ENCODE assay signal across 10 cellular contexts in the genomic region with DNA sequence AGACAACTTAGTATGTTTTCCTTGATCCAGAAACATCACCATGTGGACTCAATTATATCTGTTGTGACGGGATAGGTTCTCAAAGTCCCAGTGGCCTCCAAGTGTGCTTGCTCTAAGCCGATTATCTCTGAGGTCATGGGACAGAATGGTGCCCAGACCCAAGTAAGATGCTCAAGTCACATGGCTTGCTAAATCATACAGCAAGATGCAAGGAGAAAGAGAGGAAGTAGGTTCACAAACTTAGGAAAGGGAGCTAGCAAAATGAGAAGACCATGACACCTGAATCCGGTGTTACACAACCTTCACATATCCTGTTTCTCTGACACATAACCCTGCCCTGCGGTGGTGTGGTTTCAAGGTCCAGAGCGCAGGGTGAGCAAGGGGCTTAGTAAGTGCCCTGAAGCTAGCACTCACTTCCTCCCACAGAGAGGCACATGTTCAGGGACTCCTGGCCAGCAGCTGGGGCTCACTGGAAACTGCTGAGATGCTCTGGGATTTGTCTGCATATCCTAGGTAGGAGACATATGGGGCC.
DNase-seq lines count a peak whose midpoint lies in the region; ATAC-seq, FAIRE-seq and TF ChIP-seq lines count a peak whose summit lies in the region.
"Had no signal": no experiment of that assay in that cellular context is flagged by ENCODE, and none has a peak within 500 bp of the region (broad histone marks: within the 10 kb centered on the region; RNA-seq: fewer than 3 reads in every experiment).

No MANE protein-coding gene starts in this region.

- H3K79me2 ChIP-seq in PC-3 (ENCODE audit: low read length) (no peaks in the 10 kb centered on the region), hepatocyte (no peaks in the 10 kb centered on the region)

- H3K27ac Mint-ChIP-seq in CD8-positive, alpha-beta T cell, result no peak overlapping the region
- H3K27ac Mint-ChIP-seq: nephron; T-helper 1 cell treated with Interleukin-12 subunit alpha and Interleukin-12 subunit beta and Interleukin-4 antibody, amounts not matched to agents 30 μg/mL and 1 μg/mL, for 36 hours had no signal

- H3K9me3 ChIP-seq in PC-3 (ENCODE audit: low read length), result peaks cover 10% of the 10 kb centered on the region; the same call in 1 of the 2 replicates
- no peaks in the 10 kb centered on the region for H3K9me3 ChIP-seq in hepatocyte (ENCODE audit: low read depth)
- H3K9me3 ChIP-seq in CD8-positive, alpha-beta T cell (ENCODE audit: low read length), result no peaks in the 10 kb centered on the region
- H3K9me3 ChIP-seq in colonic mucosa, result no peaks in the 10 kb centered on the region

- no peaks in the 10 kb centered on the region for H3K27me3 ChIP-seq in PC-3 (ENCODE audit: low read length)
- H3K27me3 ChIP-seq in hepatocyte, result no peaks in the 10 kb centered on the region
- no peaks in the 10 kb centered on the region for H3K27me3 ChIP-seq in CD8-positive, alpha-beta T cell (ENCODE audit: insufficient read depth, low read length)
- no peaks in the 10 kb centered on the region for H3K27me3 ChIP-seq in colonic mucosa

- BruUV-seq in PC-3 (replicated peaks; lab: Mats Ljungman, UMichigan), result no TSS peak

- no peak overlapping the region for H3K4me3 Mint-ChIP-seq in CD8-positive, alpha-beta T cell
- H3K4me3 Mint-ChIP-seq: nephron; T-helper 1 cell treated with Interleukin-12 subunit alpha and Interleukin-12 subunit beta and Interleukin-4 antibody, amounts not matched to agents 30 μg/mL and 1 μg/mL, for 36 hours had no signal

- no peaks in the 10 kb centered on the region for H3K27me3 Mint-ChIP-seq in CD8-positive, alpha-beta T cell (ENCODE audit: low read depth)

- FAIRE-seq in GM12892 (lab: Jason Lieb, UNC), result no peak

- H3K4me2 ChIP-seq in PC-3 (ENCODE audit: low read length) (peak overlapping the region; percentile 14), hepatocyte (no peak overlapping the region)

- TF ChIP-seq POLR2A in GM12892 (IDR thresholded peaks at IDR 0.05; ENCODE audit: low read depth, low read length), result no peak

- ATAC-seq in GM18867 (IDR thresholded peaks at IDR 0.05; ENCODE audit: unreplicated experiment) (peak; percentile 100), HG02973 (IDR thresholded peaks at IDR 0.05; ENCODE audit: unreplicated experiment) (peak; percentile 98), PC-3 (peak; percentile 82)
- ATAC-seq in CD8-positive, alpha-beta T cell, result no peak

- H4K20me1 ChIP-seq in PC-3 (ENCODE audit: low read length) (no peaks in the 10 kb centered on the region), hepatocyte (ENCODE audit: insufficient read depth, poor library complexity, severe bottlenecking) (no peaks in the 10 kb centered on the region)

- 78% methylated on average over 5 of the region's 5 CpGs for WGBS in hepatocyte (ENCODE audit: low lambda C conversion rate, missing lambda C conversion rate)

- DNase-seq in PC-3, result peak; percentile 100
- peak; percentile 12 for DNase-seq in hepatocyte (ENCODE audit: low spot score)
- no peak for DNase-seq in GM12892 (ENCODE audit: insufficient read length)
- no peak for DNase-seq in CD8-positive, alpha-beta T cell
- DNase-seq in epidermal melanocyte (ENCODE audit: insufficient read length, low spot score), result no peak
- no peak for DNase-seq in colonic mucosa

- intact Hi-C loops in PC-3 (cut with micrococcal nuclease), result loop anchor here (1.0 to 5.0 kb wide), 14 partner anchors 18 to 892 kb away; partner anchors contain the start of gene FZD8
- intact Hi-C loops in CD8-positive, alpha-beta T cell (cut with DNase I, micrococcal nuclease), result no loop called here
- intact Hi-C loops in colonic mucosa (cut with DNase I), result no loop called here

- H3K9me3 Mint-ChIP-seq in CD8-positive, alpha-beta T cell, result peaks cover 5% of the 10 kb centered on the region

- no peak for TF ChIP-seq CTCF in PC-3 (conservative IDR thresholded peaks at IDR 0.05; ENCODE audit: low read depth, low read length)
- no peak for TF ChIP-seq CTCF in hepatocyte (IDR thresholded peaks at IDR 0.05; ENCODE audit: poor library complexity)
- no peak for TF ChIP-seq CTCF in CD8-positive, alpha-beta T cell (IDR thresholded peaks at IDR 0.05)
- no peak for TF ChIP-seq CTCF in colonic mucosa (IDR thresholded peaks at IDR 0.05)

- no peaks in the 10 kb centered on the region for H3K36me3 Mint-ChIP-seq in CD8-positive, alpha-beta T cell

- H3K4me3 ChIP-seq in PC-3 (ENCODE audit: low read length) (no peak overlapping the region), hepatocyte (no peak overlapping the region), colonic mucosa (no peak overlapping the region)
- H3K4me3 ChIP-seq in CD8-positive, alpha-beta T cell (ENCODE audit: low read depth, low read length), result no peak overlapping the region

- H3K4me1 ChIP-seq in PC-3 (ENCODE audit: insufficient read depth, low read length), result peaks cover 63% of the 10 kb centered on the region
- no peaks in the 10 kb centered on the region for H3K4me1 ChIP-seq in hepatocyte (ENCODE audit: insufficient read depth)
- no peaks in the 10 kb centered on the region for H3K4me1 ChIP-seq in CD8-positive, alpha-beta T cell (ENCODE audit: insufficient read depth, low read length)
- H3K4me1 ChIP-seq in colonic mucosa, result no peaks in the 10 kb centered on the region

- H3K4me1 Mint-ChIP-seq in CD8-positive, alpha-beta T cell (ENCODE audit: low read depth), result no peaks in the 10 kb centered on the region
- H3K4me1 Mint-ChIP-seq: nephron had no signal

- CTCF ChIA-PET in PC-3 (lab: Charles Lee), result interaction anchor here (0.5 to 2.0 kb wide), 12 partner anchors 40 to 921 kb away, joined by 3 to 26 read pairs (median 4); no protein-coding TSS in a partner anchor
- CTCF ChIA-PET in CD8-positive, alpha-beta T cell (lab: Charles Lee), result no interaction called here

- H3K9ac ChIP-seq in PC-3 (ENCODE audit: low read length) (peak overlapping the region; percentile 76), colonic mucosa (ENCODE audit: low read depth in 2 of 2, low read length in 2 of 2) (no peak overlapping the region)

- peaks cover 10% of the 10 kb centered on the region for H3F3A ChIP-seq in PC-3 (ENCODE audit: low read length, unreplicated experiment)

- H3K36me3 ChIP-seq in PC-3 (ENCODE audit: low read depth, low read length) (peaks cover 19% of the 10 kb centered on the region), hepatocyte (replicated peaks; ENCODE audit: insufficient read depth, low read depth) (no peaks in the 10 kb centered on the region), colonic mucosa (no peaks in the 10 kb centered on the region)
- H3K36me3 ChIP-seq in CD8-positive, alpha-beta T cell (ENCODE audit: insufficient read depth, low read length), result no peaks in the 10 kb centered on the region

- POLR2A ChIA-PET in PC-3 (lab: Charles Lee; ENCODE audit: unreplicated experiment), result interaction anchor here (0.6 to 1.4 kb wide), 8 partner anchors 38 to 1326 kb away, joined by 3 to 7 read pairs (median 4); no protein-coding TSS in a partner anchor
- POLR2A ChIA-PET in CD8-positive, alpha-beta T cell (lab: Charles Lee), result no interaction called here

- H3K9me2 ChIP-seq in PC-3 (replicated peaks; ENCODE audit: low read length) (no peaks in the 10 kb centered on the region), hepatocyte (replicated peaks; ENCODE audit: insufficient read depth) (no peaks in the 10 kb centered on the region)

- H2AFZ ChIP-seq in PC-3 (ENCODE audit: low read length) (peak overlapping the region; percentile 10), hepatocyte (no peak overlapping the region)

- H3K27ac ChIP-seq in PC-3 (ENCODE audit: low read length) (peak overlapping the region; percentile 83), hepatocyte (no peak overlapping the region), colonic mucosa (no peak overlapping the region)
- no peak overlapping the region for H3K27ac ChIP-seq in CD8-positive, alpha-beta T cell (ENCODE audit: low read depth, low read length)

Comparison
In these comparisons a context has a peak if more than half of its experiments do, and no peak if none do; other contexts are left out.
1. DNase-seq: peak in PC-3 (single experiment) and hepatocyte (single experiment); none in GM12892 (single experiment), CD8-positive, alpha-beta T cell (0 of 7), epidermal melanocyte (single experiment) and colonic mucosa (single experiment).